ENCODE assay signal across 8 cellular contexts in genomic region chr1:2290171-2290578, GRCh38.
DNase-seq lines count a peak whose midpoint lies in the region; TF ChIP-seq lines count a peak whose summit lies in the region.

No MANE protein-coding gene starts in this region.

- H3K36me3 ChIP-seq in esophagus squamous epithelium (no peaks in the 10 kb centered on the region), stomach (no peaks in the 10 kb centered on the region)

- no peak for TF ChIP-seq POLR2A in esophagus squamous epithelium (IDR thresholded peaks at IDR 0.05)
- TF ChIP-seq POLR2A in stomach (IDR thresholded peaks at IDR 0.05), result no peak

- TF ChIP-seq CTCF in esophagus squamous epithelium (IDR thresholded peaks at IDR 0.05) (no peak), stomach (IDR thresholded peaks at IDR 0.05) (no peak)

- intact Hi-C loops in esophagus squamous epithelium (cut with DNase I) (no loop called here), stomach (cut with DNase I; ENCODE audit: low total_unique reads) (no loop called here)

- peaks cover 53 to 85% (median 65%) of the 10 kb centered on the region in 3 donors for H3K4me1 ChIP-seq in esophagus squamous epithelium
- H3K4me1 ChIP-seq in stomach, result peaks cover 66 to 95% (median 85%) of the 10 kb centered on the region in 4 donors

- peak overlapping the region; percentile 28 to 79 (median 73) for H3K27ac ChIP-seq in esophagus squamous epithelium
- H3K27ac ChIP-seq in stomach, result peak overlapping the region; percentile 25 to 91 (median 85)

- TF ChIP-seq EP300 in stomach (IDR thresholded peaks at IDR 0.05), result no peak

- H3K9me3 ChIP-seq in esophagus squamous epithelium, result no peaks in the 10 kb centered on the region
- no peaks in the 10 kb centered on the region for H3K9me3 ChIP-seq in stomach

- WGBS in esophagus squamous epithelium, 2 donors, result no CpG with 5 or more reads among the region's 7 CpGs
- WGBS in stomach, 5 donors, result 28 to 66% (median 49%) methylated on average over 3 to 7 of the region's 7 CpGs

- DNase-seq in stimulated activated CD4-positive, alpha-beta T cell treated with anti-CD3 and anti-CD28 coated beads, Interleukin-1b, Interleukin-23, amount 100 ng/mL, for 48 hours, result peak; percentile 29
- no peak for DNase-seq in stimulated activated CD4-positive, alpha-beta T cell treated with anti-CD3 and anti-CD28 coated beads, Interleukin-2, amount 100 ng/mL, for 24 hours
- peak; percentile 42 for DNase-seq in RPMI8226
- DNase-seq in esophagus squamous epithelium (lab: John Stamatoyannopoulos, UW), result no peak
- no peak for DNase-seq in stomach
- DNase-seq in NCI-H1092 (lab: John Stamatoyannopoulos, UW), result no peak
- DNase-seq in occipital lobe (lab: John Stamatoyannopoulos, UW), result no peak
- DNase-seq in NCI-H1694 (lab: John Stamatoyannopoulos, UW), result no peak

- H3K27me3 ChIP-seq in esophagus squamous epithelium (no peaks in the 10 kb centered on the region), stomach (no peaks in the 10 kb centered on the region)

- H3K4me3 ChIP-seq in esophagus squamous epithelium (peak overlapping the region in 3 of 4 donors; percentile 32 to 50 (median 33)), stomach (peak overlapping the region; percentile 14 to 35 (median 28))

Comparison
In these comparisons a context has a peak if more than half of its experiments do, and no peak if none do; other contexts are left out.
1. DNase-seq: peak in stimulated activated CD4-positive, alpha-beta T cell treated with anti-CD3 and anti-CD28 coated beads, Interleukin-1b, Interleukin-23, amount 100 ng/mL, for 48 hours (single experiment) and RPMI8226 (single experiment); none in stimulated activated CD4-positive, alpha-beta T cell treated with anti-CD3 and anti-CD28 coated beads, Interleukin-2, amount 100 ng/mL, for 24 hours (0 of 2), esophagus squamous epithelium (single experiment), stomach (single experiment), NCI-H1092 (single experiment), occipital lobe (single experiment) and NCI-H1694 (single experiment).